In the genomic region with DNA sequence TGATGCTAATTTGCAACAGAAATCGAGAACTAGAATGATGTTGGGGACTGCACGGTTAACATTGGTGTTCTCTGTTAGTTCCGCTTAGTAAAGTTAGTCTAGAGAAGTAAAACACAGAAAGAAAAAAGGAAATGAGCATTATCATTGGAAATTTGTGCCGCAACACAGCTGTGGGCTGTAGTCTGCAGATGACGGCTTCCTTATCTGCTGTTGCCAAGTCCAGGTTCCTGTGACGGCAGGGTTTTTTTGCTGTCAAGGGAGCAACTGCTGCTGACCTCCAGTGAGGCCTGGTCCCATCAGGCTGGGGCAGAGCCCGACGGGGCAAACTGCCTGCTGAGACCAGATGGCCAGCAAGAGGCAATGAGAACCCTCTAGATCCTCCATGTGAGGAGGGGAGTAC, we compare ENCODE assay signal across 9 cellular contexts. TPM values are rescaled to one million over a fixed set of nuclear protein-coding genes. Genes with fewer than 3 reads are reported as not detected.
DNase-seq lines count a peak whose midpoint lies in the region; ATAC-seq, FAIRE-seq and TF ChIP-seq lines count a peak whose summit lies in the region.
"Had no signal": no experiment of that assay in that cellular context is flagged by ENCODE, and none has a peak within 500 bp of the region (broad histone marks: within the 10 kb centered on the region; RNA-seq: fewer than 3 reads in every experiment).

No MANE protein-coding gene starts in this region.

- no peaks in the 10 kb centered on the region for H3K9me3 ChIP-seq in Peyer's patch
- H3K9me3 ChIP-seq: body of pancreas had no signal

- ATAC-seq in HG02885 (IDR thresholded peaks at IDR 0.05; ENCODE audit: poor library complexity, unreplicated experiment) = peak; percentile 85
- ATAC-seq: body of pancreas had no signal

- TF ChIP-seq POLR2A in Peyer's patch (IDR thresholded peaks at IDR 0.05) = no peak

- peak overlapping the region in 3 of 4 donors; percentile 30 to 57 (median 53) for H3K27ac ChIP-seq in Peyer's patch

- FAIRE-seq in GM19239 (lab: Jason Lieb, UNC) = peak; percentile 67

- H3K36me3 ChIP-seq in Peyer's patch = no peaks in the 10 kb centered on the region

- DNase-seq in GM19239 (ENCODE audit: insufficient read length, low spot score) (no peak), Peyer's patch (peak in 2 of 3 donors; percentile 36 to 59), putamen (ENCODE audit: low spot score) (peak; percentile 18), NCI-H446 (lab: John Stamatoyannopoulos, UW) (no peak), NCI-H345 (lab: John Stamatoyannopoulos, UW) (no peak), HuH-7.5 (ENCODE audit: low spot score) (no peak), NCI-H187 treated with DMSO at 0.1 percent for 48 hours (lab: John Stamatoyannopoulos, UW) (no peak)

- no peak overlapping the region for H3K4me3 ChIP-seq in Peyer's patch
- H3K4me3 ChIP-seq: body of pancreas had no signal

- no peaks in the 10 kb centered on the region for H3K27me3 ChIP-seq in Peyer's patch
- H3K27me3 ChIP-seq: body of pancreas had no signal

- TF ChIP-seq CTCF in Peyer's patch (IDR thresholded peaks at IDR 0.05) = no peak

- H3K4me1 ChIP-seq in Peyer's patch = no peaks in the 10 kb centered on the region
- H3K4me1 ChIP-seq: body of pancreas had no signal

RNA-seq across cellular contexts. Expression of a gene that starts 38.9 kb away (rescaled TPM):
- total RNA-seq in Peyer's patch = 10 to 100 TPM in 1 of 4 donors, 1 to 10 TPM in 2, not detected in 1; 2.4 to 20.7 (median 8.7) TPM
- total RNA-seq: body of pancreas had no signal

RNA-seq across cellular contexts. Expression of a gene that starts 52.8 kb away (rescaled TPM):
- total RNA-seq in Peyer's patch = 10 to 100 TPM; 28.2 to 38.0 (median 30.1) TPM

Comparison
In these comparisons a context has a peak if more than half of its experiments do, and no peak if none do; other contexts are left out.
1. DNase-seq: peak in Peyer's patch (2 of 3) and putamen (single experiment); none in GM19239 (single experiment), NCI-H446 (0 of 2), NCI-H345 (single experiment), HuH-7.5 (single experiment) and NCI-H187 treated with DMSO at 0.1 percent for 48 hours (single experiment).